Comparison of ENCODE assay signal across 9 cellular contexts in genomic region chr6:154606457-154606856, GRCh38.
DNase-seq lines count a peak whose midpoint lies in the region; ATAC-seq and TF ChIP-seq lines count a peak whose summit lies in the region.
"Had no signal": no experiment of that assay in that cellular context is flagged by ENCODE, and none has a peak within 500 bp of the region (broad histone marks: within the 10 kb centered on the region; RNA-seq: fewer than 3 reads in every experiment).

No MANE protein-coding gene starts in this region.

- H3K4me3 Mint-ChIP-seq in activated naive CD8-positive, alpha-beta T cell, result peak overlapping the region; percentile 36
- H3K4me3 Mint-ChIP-seq in type B pancreatic cell, result no peak overlapping the region
- H3K4me3 Mint-ChIP-seq: neural crest cell had no signal

- no peak overlapping the region for H3K4me3 ChIP-seq in NB4 (ENCODE audit: low read depth, low read length)

- H3K4me1 Mint-ChIP-seq in activated naive CD8-positive, alpha-beta T cell (ENCODE audit: low read depth), result peaks cover 22% of the 10 kb centered on the region
- H3K4me1 Mint-ChIP-seq in type B pancreatic cell (ENCODE audit: unreplicated experiment), result peaks cover 11% of the 10 kb centered on the region

- TF ChIP-seq CTCF in NB4 (IDR thresholded peaks at IDR 0.05; ENCODE audit: low read depth, low read length) (no peak), type B pancreatic cell (conservative IDR thresholded peaks at IDR 0.05) (no peak)

- no peaks in the 10 kb centered on the region for H3K27me3 Mint-ChIP-seq in activated naive CD8-positive, alpha-beta T cell
- peaks cover 4% of the 10 kb centered on the region for H3K27me3 Mint-ChIP-seq in type B pancreatic cell

- no peak for TF ChIP-seq POLR2A in NB4 (IDR thresholded peaks at IDR 0.05; ENCODE audit: extremely low read depth, insufficient read length)

- peak; percentile 62 for ATAC-seq in GM21423 (IDR thresholded peaks at IDR 0.05; ENCODE audit: unreplicated experiment)

- no peaks in the 10 kb centered on the region for H3K36me3 Mint-ChIP-seq in activated naive CD8-positive, alpha-beta T cell
- H3K36me3 Mint-ChIP-seq in type B pancreatic cell, result no peaks in the 10 kb centered on the region

- H3K9me3 Mint-ChIP-seq in activated naive CD8-positive, alpha-beta T cell (ENCODE audit: low read depth), result no peaks in the 10 kb centered on the region
- no peaks in the 10 kb centered on the region for H3K9me3 Mint-ChIP-seq in type B pancreatic cell

- peak overlapping the region; percentile 56 for H3K27ac Mint-ChIP-seq in activated naive CD8-positive, alpha-beta T cell
- no peak overlapping the region for H3K27ac Mint-ChIP-seq in type B pancreatic cell

- DNase-seq in CD1c-positive myeloid dendritic cell (ENCODE audit: extremely low spot score), result peak; percentile 89
- DNase-seq in NB4 (ENCODE audit: low read depth), result peak; percentile 16
- peak; percentile 34 to 80 for DNase-seq in stimulated activated CD8-positive, alpha-beta memory T cell treated with anti-CD3 and anti-CD28 coated beads, Interleukin-4, amount 100 ng/mL, for 4 hours (ENCODE audit: low read depth in 2 of 2, low spot score in 1 of 2)
- DNase-seq in globus pallidus (ENCODE audit: low spot score), result no peak
- no peak for DNase-seq in NCI-H1694 treated with DMSO at 0.1 percent for 48 hours (lab: John Stamatoyannopoulos, UW)
- DNase-seq in type B pancreatic cell (ENCODE audit: extremely low spot score, unreplicated experiment), result no peak

Comparison
In these comparisons a context has a peak if more than half of its experiments do, and no peak if none do; other contexts are left out.
1. DNase-seq: peak in CD1c-positive myeloid dendritic cell (single experiment), NB4 (single experiment) and stimulated activated CD8-positive, alpha-beta memory T cell treated with anti-CD3 and anti-CD28 coated beads, Interleukin-4, amount 100 ng/mL, for 4 hours (2 of 2); none in globus pallidus (single experiment), NCI-H1694 treated with DMSO at 0.1 percent for 48 hours (single experiment) and type B pancreatic cell (single experiment).